In the genomic region with DNA sequence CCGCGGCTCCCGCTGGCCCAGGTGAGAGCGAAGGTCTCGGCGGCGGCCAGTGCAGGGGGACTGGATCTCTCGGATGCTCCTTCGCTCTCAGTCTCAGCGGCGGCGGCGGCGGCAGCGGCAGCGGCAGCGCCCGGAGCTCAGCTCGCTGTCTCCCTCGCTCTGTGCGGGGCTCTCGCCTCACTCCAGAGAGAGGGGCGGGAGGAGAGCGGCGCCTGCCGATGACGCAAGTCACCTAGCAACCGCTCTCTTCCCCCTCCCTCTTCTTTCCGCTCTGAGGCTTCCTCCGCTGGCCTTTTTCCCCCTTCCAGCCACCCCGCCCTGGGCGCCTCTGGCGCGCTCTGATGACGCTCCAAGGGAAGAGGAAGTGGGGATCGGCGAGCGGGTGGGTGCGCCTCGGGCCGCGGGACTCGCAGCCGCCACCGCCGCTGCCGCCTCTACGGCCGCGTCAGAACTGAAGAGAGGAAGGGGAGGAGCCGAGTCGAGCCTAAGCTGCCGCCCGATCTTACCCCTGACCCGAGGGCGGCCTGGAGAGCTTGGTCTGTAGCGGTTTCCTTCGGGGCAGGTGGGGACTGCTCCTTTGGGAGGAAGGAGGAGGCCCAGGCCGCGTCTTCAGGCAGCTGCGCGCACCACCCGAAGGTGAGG, we compare ENCODE assay signal across 1 cellular context.
TF ChIP-seq lines count a peak whose summit lies in the region.

A gene with protein sequence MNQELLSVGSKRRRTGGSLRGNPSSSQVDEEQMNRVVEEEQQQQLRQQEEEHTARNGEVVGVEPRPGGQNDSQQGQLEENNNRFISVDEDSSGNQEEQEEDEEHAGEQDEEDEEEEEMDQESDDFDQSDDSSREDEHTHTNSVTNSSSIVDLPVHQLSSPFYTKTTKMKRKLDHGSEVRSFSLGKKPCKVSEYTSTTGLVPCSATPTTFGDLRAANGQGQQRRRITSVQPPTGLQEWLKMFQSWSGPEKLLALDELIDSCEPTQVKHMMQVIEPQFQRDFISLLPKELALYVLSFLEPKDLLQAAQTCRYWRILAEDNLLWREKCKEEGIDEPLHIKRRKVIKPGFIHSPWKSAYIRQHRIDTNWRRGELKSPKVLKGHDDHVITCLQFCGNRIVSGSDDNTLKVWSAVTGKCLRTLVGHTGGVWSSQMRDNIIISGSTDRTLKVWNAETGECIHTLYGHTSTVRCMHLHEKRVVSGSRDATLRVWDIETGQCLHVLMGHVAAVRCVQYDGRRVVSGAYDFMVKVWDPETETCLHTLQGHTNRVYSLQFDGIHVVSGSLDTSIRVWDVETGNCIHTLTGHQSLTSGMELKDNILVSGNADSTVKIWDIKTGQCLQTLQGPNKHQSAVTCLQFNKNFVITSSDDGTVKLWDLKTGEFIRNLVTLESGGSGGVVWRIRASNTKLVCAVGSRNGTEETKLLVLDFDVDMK (minus strand): TSS at position 190 of the 642 bp plus-strand sequence. CDS start 124,289 bp downstream, outside the sequence.

TF ChIP-seq in H1, 55 proteins besides CTCF, POLR2A, EP300 and RAD21:
- TF ChIP-seq SRF (IDR thresholded peaks at IDR 0.05; ENCODE audit: low read depth, low read length) (peak; percentile 64), TBP (IDR thresholded peaks at IDR 0.05; ENCODE audit: low read depth, low read length) (peak; percentile 74), RBBP5 (IDR thresholded peaks at IDR 0.05; ENCODE audit: borderline replicate concordance, low read depth, low read length) (peak; percentile 97; the same call in 1 of the 2 replicates), SAP30 (IDR thresholded peaks at IDR 0.05; ENCODE audit: insufficient read depth, insufficient replicate concordance, low read length) (peak; percentile 18), CREB1 (IDR thresholded peaks at IDR 0.05) (peak; percentile 99), RNF2 (IDR thresholded peaks at IDR 0.05; ENCODE audit: borderline replicate concordance, low read depth, low read length, missing control alignments, poor library complexity, severe bottlenecking) (no peak), PHF8 (conservative IDR thresholded peaks at IDR 0.05; ENCODE audit: low read depth, low read length) (peak; percentile 77), TAF7 (optimal IDR thresholded peaks at IDR 0.05; ENCODE audit: borderline replicate concordance, low read depth, low read length) (peak; percentile 31), CBX8 (IDR thresholded peaks at IDR 0.05; ENCODE audit: borderline replicate concordance, low read depth, low read length) (no peak), JUND (IDR thresholded peaks at IDR 0.05; ENCODE audit: low read length) (peak; percentile 44; the same call in 1 of the 2 replicates), BACH1 (IDR thresholded peaks at IDR 0.05; ENCODE audit: low read length) (peak; percentile 39; the same call in 1 of the 2 replicates), RFX5 (IDR thresholded peaks at IDR 0.05; ENCODE audit: borderline replicate concordance, low read depth, low read length) (peak; percentile 31; the same call in 1 of the 2 replicates), SIX5 (IDR thresholded peaks at IDR 0.05; ENCODE audit: low read depth, low read length) (no peak), MAFK (IDR thresholded peaks at IDR 0.05; ENCODE audit: low read depth, low read length) (no peak), KDM4A (IDR thresholded peaks at IDR 0.05; ENCODE audit: low read depth, low read length, severe bottlenecking) (peak; percentile 99), CHD2 (IDR thresholded peaks at IDR 0.05; ENCODE audit: low read length) (peak; percentile 73), CEBPB (IDR thresholded peaks at IDR 0.05; ENCODE audit: low read depth, low read length) (peak; percentile 42; the same call in 1 of the 2 replicates), SP1 (IDR thresholded peaks at IDR 0.05; ENCODE audit: low read depth, low read length) (peak; percentile 75), BCL11A (IDR thresholded peaks at IDR 0.05; ENCODE audit: low read depth in 2 of 2, low read length in 2 of 2) (no peak), POLR2AphosphoS5 (IDR thresholded peaks at IDR 0.05; ENCODE audit: low read depth, low read length) (peak; percentile 64; the same call in 1 of the 2 replicates), BRCA1 (IDR thresholded peaks at IDR 0.05; ENCODE audit: low read depth, low read length) (peak; percentile 54; the same call in 1 of the 2 replicates), SIRT6 (IDR thresholded peaks at IDR 0.05; ENCODE audit: low read length) (no peak), HDAC2 (IDR thresholded peaks at IDR 0.05; ENCODE audit: borderline replicate concordance in 1 of 2, low read depth in 2 of 2, low read length in 2 of 2) (no peak), TAF1 (IDR thresholded peaks at IDR 0.05; ENCODE audit: low read depth, low read length) (peak; percentile 78), ZNF274 (IDR thresholded peaks at IDR 0.05; ENCODE audit: borderline replicate concordance, extremely low read depth, low read length) (no peak), KDM5A (IDR thresholded peaks at IDR 0.05; ENCODE audit: low read length) (peak; percentile 61; the same call in 1 of the 2 replicates), SP2 (IDR thresholded peaks at IDR 0.05; ENCODE audit: low read length) (no peak), GTF2F1 (IDR thresholded peaks at IDR 0.05; ENCODE audit: borderline replicate concordance, low read depth, low read length) (peak; percentile 56; the same call in 1 of the 2 replicates), EGR1 (IDR thresholded peaks at IDR 0.05; ENCODE audit: borderline replicate concordance, low read depth, low read length) (peak; percentile 80), RXRA (IDR thresholded peaks at IDR 0.05; ENCODE audit: insufficient read depth, low read depth, low read length) (no peak), CTBP2 (IDR thresholded peaks at IDR 0.05; ENCODE audit: borderline replicate concordance, insufficient read depth, insufficient read length, low read length) (peak; percentile 27), ASH2L (IDR thresholded peaks at IDR 0.05; ENCODE audit: low read length) (peak; percentile 19), SIN3A (conservative IDR thresholded peaks at IDR 0.05 in 1 of 2, IDR thresholded peaks at IDR 0.05 in 1 of 2; ENCODE audit: low read depth in 1 of 2, low read length in 2 of 2) (peak in 1 of 2 experiments; percentile 91; a peak in 2 of 4 replicates)
- TF ChIP-seq, protein P1, sequence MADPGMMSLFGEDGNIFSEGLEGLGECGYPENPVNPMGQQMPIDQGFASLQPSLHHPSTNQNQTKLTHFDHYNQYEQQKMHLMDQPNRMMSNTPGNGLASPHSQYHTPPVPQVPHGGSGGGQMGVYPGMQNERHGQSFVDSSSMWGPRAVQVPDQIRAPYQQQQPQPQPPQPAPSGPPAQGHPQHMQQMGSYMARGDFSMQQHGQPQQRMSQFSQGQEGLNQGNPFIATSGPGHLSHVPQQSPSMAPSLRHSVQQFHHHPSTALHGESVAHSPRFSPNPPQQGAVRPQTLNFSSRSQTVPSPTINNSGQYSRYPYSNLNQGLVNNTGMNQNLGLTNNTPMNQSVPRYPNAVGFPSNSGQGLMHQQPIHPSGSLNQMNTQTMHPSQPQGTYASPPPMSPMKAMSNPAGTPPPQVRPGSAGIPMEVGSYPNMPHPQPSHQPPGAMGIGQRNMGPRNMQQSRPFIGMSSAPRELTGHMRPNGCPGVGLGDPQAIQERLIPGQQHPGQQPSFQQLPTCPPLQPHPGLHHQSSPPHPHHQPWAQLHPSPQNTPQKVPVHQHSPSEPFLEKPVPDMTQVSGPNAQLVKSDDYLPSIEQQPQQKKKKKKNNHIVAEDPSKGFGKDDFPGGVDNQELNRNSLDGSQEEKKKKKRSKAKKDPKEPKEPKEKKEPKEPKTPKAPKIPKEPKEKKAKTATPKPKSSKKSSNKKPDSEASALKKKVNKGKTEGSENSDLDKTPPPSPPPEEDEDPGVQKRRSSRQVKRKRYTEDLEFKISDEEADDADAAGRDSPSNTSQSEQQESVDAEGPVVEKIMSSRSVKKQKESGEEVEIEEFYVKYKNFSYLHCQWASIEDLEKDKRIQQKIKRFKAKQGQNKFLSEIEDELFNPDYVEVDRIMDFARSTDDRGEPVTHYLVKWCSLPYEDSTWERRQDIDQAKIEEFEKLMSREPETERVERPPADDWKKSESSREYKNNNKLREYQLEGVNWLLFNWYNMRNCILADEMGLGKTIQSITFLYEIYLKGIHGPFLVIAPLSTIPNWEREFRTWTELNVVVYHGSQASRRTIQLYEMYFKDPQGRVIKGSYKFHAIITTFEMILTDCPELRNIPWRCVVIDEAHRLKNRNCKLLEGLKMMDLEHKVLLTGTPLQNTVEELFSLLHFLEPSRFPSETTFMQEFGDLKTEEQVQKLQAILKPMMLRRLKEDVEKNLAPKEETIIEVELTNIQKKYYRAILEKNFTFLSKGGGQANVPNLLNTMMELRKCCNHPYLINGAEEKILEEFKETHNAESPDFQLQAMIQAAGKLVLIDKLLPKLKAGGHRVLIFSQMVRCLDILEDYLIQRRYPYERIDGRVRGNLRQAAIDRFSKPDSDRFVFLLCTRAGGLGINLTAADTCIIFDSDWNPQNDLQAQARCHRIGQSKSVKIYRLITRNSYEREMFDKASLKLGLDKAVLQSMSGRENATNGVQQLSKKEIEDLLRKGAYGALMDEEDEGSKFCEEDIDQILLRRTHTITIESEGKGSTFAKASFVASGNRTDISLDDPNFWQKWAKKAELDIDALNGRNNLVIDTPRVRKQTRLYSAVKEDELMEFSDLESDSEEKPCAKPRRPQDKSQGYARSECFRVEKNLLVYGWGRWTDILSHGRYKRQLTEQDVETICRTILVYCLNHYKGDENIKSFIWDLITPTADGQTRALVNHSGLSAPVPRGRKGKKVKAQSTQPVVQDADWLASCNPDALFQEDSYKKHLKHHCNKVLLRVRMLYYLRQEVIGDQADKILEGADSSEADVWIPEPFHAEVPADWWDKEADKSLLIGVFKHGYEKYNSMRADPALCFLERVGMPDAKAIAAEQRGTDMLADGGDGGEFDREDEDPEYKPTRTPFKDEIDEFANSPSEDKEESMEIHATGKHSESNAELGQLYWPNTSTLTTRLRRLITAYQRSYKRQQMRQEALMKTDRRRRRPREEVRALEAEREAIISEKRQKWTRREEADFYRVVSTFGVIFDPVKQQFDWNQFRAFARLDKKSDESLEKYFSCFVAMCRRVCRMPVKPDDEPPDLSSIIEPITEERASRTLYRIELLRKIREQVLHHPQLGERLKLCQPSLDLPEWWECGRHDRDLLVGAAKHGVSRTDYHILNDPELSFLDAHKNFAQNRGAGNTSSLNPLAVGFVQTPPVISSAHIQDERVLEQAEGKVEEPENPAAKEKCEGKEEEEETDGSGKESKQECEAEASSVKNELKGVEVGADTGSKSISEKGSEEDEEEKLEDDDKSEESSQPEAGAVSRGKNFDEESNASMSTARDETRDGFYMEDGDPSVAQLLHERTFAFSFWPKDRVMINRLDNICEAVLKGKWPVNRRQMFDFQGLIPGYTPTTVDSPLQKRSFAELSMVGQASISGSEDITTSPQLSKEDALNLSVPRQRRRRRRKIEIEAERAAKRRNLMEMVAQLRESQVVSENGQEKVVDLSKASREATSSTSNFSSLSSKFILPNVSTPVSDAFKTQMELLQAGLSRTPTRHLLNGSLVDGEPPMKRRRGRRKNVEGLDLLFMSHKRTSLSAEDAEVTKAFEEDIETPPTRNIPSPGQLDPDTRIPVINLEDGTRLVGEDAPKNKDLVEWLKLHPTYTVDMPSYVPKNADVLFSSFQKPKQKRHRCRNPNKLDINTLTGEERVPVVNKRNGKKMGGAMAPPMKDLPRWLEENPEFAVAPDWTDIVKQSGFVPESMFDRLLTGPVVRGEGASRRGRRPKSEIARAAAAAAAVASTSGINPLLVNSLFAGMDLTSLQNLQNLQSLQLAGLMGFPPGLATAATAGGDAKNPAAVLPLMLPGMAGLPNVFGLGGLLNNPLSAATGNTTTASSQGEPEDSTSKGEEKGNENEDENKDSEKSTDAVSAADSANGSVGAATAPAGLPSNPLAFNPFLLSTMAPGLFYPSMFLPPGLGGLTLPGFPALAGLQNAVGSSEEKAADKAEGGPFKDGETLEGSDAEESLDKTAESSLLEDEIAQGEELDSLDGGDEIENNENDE (IDR thresholded peaks at IDR 0.05; ENCODE audit: insufficient replicate concordance, low read length): no peak
- TF ChIP-seq, protein P2, sequence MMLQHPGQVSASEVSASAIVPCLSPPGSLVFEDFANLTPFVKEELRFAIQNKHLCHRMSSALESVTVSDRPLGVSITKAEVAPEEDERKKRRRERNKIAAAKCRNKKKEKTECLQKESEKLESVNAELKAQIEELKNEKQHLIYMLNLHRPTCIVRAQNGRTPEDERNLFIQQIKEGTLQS (IDR thresholded peaks at IDR 0.05; ENCODE audit: insufficient read depth, low read depth, low read length): peak; percentile 88
- TF ChIP-seq, protein P3, sequence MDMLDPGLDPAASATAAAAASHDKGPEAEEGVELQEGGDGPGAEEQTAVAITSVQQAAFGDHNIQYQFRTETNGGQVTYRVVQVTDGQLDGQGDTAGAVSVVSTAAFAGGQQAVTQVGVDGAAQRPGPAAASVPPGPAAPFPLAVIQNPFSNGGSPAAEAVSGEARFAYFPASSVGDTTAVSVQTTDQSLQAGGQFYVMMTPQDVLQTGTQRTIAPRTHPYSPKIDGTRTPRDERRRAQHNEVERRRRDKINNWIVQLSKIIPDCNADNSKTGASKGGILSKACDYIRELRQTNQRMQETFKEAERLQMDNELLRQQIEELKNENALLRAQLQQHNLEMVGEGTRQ (IDR thresholded peaks at IDR 0.05; ENCODE audit: low read length): no peak
